In genomic region chr20:13220194-13220856, GRCh38 we compare ENCODE assay signal across 1 cellular context.
A peak's percentile ranks its signal among the peaks of the same experiment; 100 is the strongest.
TF ChIP-seq lines count a peak whose summit lies in the region.

No MANE protein-coding gene starts in this region.

TF ChIP-seq in HepG2, 621 proteins besides CTCF, POLR2A, EP300 and RAD21 (continued from another document and continues in another):
- TF ChIP-seq HNRNPK (IDR thresholded peaks at IDR 0.05; ENCODE audit: low read depth, low read length, poor library complexity, severe bottlenecking) (no peak), MAZ (IDR thresholded peaks at IDR 0.05; ENCODE audit: borderline replicate concordance, low read depth, low read length) (no peak), MAZ (CRISPR knock-in tag; IDR thresholded peaks at IDR 0.05; ENCODE audit: low read depth) (peak; percentile 64), ZNF605 (CRISPR knock-in tag; IDR thresholded peaks at IDR 0.05) (peak; percentile 87), CREB1 (IDR thresholded peaks at IDR 0.05) (no peak), CREB1 (CRISPR knock-in tag; IDR thresholded peaks at IDR 0.05) (no peak), ZBTB7A (CRISPR knock-in tag; IDR thresholded peaks at IDR 0.05) (peak; percentile 81), IRF2 (CRISPR knock-in tag; IDR thresholded peaks at IDR 0.05) (no peak), ZNF337 (CRISPR knock-in tag; IDR thresholded peaks at IDR 0.05; ENCODE audit: borderline replicate concordance, low read depth) (no peak), ZNF503 (CRISPR knock-in tag; IDR thresholded peaks at IDR 0.05) (no peak), TEAD2 (CRISPR knock-in tag; IDR thresholded peaks at IDR 0.05) (peak; percentile 95; the same call in 1 of the 2 replicates), SMYD3 (CRISPR knock-in tag; IDR thresholded peaks at IDR 0.05) (no peak), CCAR2 (optimal IDR thresholded peaks at IDR 0.05; ENCODE audit: low read depth, low read length) (no peak), ZSCAN31 (CRISPR knock-in tag; IDR thresholded peaks at IDR 0.05; ENCODE audit: low read depth) (peak; percentile 65; the same call in 1 of the 2 replicates), ZNF251 (CRISPR knock-in tag; IDR thresholded peaks at IDR 0.05) (no peak), AHR (CRISPR knock-in tag; IDR thresholded peaks at IDR 0.05) (peak; percentile 90; the same call in 1 of the 2 replicates), NR2C2 (CRISPR knock-in tag; IDR thresholded peaks at IDR 0.05; ENCODE audit: borderline replicate concordance) (no peak), NPAS2 (CRISPR knock-in tag; IDR thresholded peaks at IDR 0.05; ENCODE audit: borderline replicate concordance) (no peak), ZNF556 (CRISPR knock-in tag; IDR thresholded peaks at IDR 0.05; ENCODE audit: borderline replicate concordance) (peak; percentile 57; the same call in 1 of the 2 replicates), AGO2 (optimal IDR thresholded peaks at IDR 0.05; ENCODE audit: low read depth, low read length) (peak; percentile 88), PTBP1 (IDR thresholded peaks at IDR 0.05; ENCODE audit: low read depth, low read length, poor library complexity, severe bottlenecking) (no peak), ADNP (CRISPR knock-in tag; IDR thresholded peaks at IDR 0.05) (no peak), YEATS2 (CRISPR knock-in tag; IDR thresholded peaks at IDR 0.05; ENCODE audit: borderline replicate concordance) (no peak), KLF6 (CRISPR knock-in tag; IDR thresholded peaks at IDR 0.05) (no peak), ZNF589 (CRISPR knock-in tag; conservative IDR thresholded peaks at IDR 0.05) (no peak), ZNF607 (CRISPR knock-in tag; IDR thresholded peaks at IDR 0.05; ENCODE audit: borderline replicate concordance) (peak; percentile 74), BORCS8-MEF2B (CRISPR knock-in tag; IDR thresholded peaks at IDR 0.05) (peak; percentile 74), ZBTB1 (CRISPR knock-in tag; IDR thresholded peaks at IDR 0.05; ENCODE audit: borderline replicate concordance) (no peak), ZNF160 (CRISPR knock-in tag; IDR thresholded peaks at IDR 0.05) (no peak), ZBTB4 (CRISPR knock-in tag; IDR thresholded peaks at IDR 0.05; ENCODE audit: borderline replicate concordance) (no peak), SATB2 (CRISPR knock-in tag; IDR thresholded peaks at IDR 0.05) (peak; percentile 95; the same call in 1 of the 2 replicates), ETS1 (CRISPR knock-in tag; IDR thresholded peaks at IDR 0.05) (no peak; the same call in 1 of the 2 replicates), ZBTB34 (CRISPR knock-in tag; IDR thresholded peaks at IDR 0.05) (no peak; the same call in 1 of the 2 replicates), ZMAT3 (CRISPR knock-in tag; conservative IDR thresholded peaks at IDR 0.05) (peak; percentile 98), ZIK1 (CRISPR knock-in tag; IDR thresholded peaks at IDR 0.05; ENCODE audit: borderline replicate concordance, low read depth) (peak; percentile 89), ZNF138 (CRISPR knock-in tag; IDR thresholded peaks at IDR 0.05; ENCODE audit: low read depth) (no peak), NFRKB (IDR thresholded peaks at IDR 0.05) (no peak), ZNF879 (CRISPR knock-in tag; IDR thresholded peaks at IDR 0.05) (peak; percentile 90), ZNF576 (CRISPR knock-in tag; IDR thresholded peaks at IDR 0.05) (peak; percentile 54; the same call in 1 of the 2 replicates), AKAP8 (CRISPR knock-in tag; IDR thresholded peaks at IDR 0.05) (no peak)
- TF ChIP-seq, protein P1, sequence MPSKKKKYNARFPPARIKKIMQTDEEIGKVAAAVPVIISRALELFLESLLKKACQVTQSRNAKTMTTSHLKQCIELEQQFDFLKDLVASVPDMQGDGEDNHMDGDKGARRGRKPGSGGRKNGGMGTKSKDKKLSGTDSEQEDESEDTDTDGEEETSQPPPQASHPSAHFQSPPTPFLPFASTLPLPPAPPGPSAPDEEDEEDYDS (CRISPR knock-in tag; IDR thresholded peaks at IDR 0.05), result no peak
- TF ChIP-seq, protein P2, sequence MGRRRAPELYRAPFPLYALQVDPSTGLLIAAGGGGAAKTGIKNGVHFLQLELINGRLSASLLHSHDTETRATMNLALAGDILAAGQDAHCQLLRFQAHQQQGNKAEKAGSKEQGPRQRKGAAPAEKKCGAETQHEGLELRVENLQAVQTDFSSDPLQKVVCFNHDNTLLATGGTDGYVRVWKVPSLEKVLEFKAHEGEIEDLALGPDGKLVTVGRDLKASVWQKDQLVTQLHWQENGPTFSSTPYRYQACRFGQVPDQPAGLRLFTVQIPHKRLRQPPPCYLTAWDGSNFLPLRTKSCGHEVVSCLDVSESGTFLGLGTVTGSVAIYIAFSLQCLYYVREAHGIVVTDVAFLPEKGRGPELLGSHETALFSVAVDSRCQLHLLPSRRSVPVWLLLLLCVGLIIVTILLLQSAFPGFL (CRISPR knock-in tag; IDR thresholded peaks at IDR 0.05), result no peak
- TF ChIP-seq, protein P3, sequence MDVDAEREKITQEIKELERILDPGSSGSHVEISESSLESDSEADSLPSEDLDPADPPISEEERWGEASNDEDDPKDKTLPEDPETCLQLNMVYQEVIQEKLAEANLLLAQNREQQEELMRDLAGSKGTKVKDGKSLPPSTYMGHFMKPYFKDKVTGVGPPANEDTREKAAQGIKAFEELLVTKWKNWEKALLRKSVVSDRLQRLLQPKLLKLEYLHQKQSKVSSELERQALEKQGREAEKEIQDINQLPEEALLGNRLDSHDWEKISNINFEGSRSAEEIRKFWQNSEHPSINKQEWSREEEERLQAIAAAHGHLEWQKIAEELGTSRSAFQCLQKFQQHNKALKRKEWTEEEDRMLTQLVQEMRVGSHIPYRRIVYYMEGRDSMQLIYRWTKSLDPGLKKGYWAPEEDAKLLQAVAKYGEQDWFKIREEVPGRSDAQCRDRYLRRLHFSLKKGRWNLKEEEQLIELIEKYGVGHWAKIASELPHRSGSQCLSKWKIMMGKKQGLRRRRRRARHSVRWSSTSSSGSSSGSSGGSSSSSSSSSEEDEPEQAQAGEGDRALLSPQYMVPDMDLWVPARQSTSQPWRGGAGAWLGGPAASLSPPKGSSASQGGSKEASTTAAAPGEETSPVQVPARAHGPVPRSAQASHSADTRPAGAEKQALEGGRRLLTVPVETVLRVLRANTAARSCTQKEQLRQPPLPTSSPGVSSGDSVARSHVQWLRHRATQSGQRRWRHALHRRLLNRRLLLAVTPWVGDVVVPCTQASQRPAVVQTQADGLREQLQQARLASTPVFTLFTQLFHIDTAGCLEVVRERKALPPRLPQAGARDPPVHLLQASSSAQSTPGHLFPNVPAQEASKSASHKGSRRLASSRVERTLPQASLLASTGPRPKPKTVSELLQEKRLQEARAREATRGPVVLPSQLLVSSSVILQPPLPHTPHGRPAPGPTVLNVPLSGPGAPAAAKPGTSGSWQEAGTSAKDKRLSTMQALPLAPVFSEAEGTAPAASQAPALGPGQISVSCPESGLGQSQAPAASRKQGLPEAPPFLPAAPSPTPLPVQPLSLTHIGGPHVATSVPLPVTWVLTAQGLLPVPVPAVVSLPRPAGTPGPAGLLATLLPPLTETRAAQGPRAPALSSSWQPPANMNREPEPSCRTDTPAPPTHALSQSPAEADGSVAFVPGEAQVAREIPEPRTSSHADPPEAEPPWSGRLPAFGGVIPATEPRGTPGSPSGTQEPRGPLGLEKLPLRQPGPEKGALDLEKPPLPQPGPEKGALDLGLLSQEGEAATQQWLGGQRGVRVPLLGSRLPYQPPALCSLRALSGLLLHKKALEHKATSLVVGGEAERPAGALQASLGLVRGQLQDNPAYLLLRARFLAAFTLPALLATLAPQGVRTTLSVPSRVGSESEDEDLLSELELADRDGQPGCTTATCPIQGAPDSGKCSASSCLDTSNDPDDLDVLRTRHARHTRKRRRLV (CRISPR knock-in tag; IDR thresholded peaks at IDR 0.05), result peak; percentile 73
- TF ChIP-seq, protein P4, sequence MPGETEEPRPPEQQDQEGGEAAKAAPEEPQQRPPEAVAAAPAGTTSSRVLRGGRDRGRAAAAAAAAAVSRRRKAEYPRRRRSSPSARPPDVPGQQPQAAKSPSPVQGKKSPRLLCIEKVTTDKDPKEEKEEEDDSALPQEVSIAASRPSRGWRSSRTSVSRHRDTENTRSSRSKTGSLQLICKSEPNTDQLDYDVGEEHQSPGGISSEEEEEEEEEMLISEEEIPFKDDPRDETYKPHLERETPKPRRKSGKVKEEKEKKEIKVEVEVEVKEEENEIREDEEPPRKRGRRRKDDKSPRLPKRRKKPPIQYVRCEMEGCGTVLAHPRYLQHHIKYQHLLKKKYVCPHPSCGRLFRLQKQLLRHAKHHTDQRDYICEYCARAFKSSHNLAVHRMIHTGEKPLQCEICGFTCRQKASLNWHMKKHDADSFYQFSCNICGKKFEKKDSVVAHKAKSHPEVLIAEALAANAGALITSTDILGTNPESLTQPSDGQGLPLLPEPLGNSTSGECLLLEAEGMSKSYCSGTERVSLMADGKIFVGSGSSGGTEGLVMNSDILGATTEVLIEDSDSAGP (CRISPR knock-in tag; IDR thresholded peaks at IDR 0.05; ENCODE audit: borderline replicate concordance), result peak; percentile 57; the same call in 1 of the 2 replicates
- TF ChIP-seq, protein P5, sequence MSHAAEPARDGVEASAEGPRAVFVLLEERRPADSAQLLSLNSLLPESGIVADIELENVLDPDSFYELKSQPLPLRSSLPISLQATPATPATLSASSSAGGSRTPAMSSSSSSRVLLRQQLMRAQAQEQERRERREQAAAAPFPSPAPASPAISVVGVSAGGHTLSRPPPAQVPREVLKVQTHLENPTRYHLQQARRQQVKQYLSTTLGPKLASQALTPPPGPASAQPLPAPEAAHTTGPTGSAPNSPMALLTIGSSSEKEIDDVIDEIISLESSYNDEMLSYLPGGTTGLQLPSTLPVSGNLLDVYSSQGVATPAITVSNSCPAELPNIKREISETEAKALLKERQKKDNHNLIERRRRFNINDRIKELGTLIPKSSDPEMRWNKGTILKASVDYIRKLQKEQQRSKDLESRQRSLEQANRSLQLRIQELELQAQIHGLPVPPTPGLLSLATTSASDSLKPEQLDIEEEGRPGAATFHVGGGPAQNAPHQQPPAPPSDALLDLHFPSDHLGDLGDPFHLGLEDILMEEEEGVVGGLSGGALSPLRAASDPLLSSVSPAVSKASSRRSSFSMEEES (CRISPR knock-in tag; IDR thresholded peaks at IDR 0.05), result peak; percentile 84
- TF ChIP-seq, protein P6, sequence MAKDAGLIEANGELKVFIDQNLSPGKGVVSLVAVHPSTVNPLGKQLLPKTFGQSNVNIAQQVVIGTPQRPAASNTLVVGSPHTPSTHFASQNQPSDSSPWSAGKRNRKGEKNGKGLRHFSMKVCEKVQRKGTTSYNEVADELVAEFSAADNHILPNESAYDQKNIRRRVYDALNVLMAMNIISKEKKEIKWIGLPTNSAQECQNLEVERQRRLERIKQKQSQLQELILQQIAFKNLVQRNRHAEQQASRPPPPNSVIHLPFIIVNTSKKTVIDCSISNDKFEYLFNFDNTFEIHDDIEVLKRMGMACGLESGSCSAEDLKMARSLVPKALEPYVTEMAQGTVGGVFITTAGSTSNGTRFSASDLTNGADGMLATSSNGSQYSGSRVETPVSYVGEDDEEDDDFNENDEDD (CRISPR knock-in tag; IDR thresholded peaks at IDR 0.05; ENCODE audit: borderline replicate concordance), result peak; percentile 88
